Comparison of ENCODE assay signal across 10 cellular contexts in the genomic region with DNA sequence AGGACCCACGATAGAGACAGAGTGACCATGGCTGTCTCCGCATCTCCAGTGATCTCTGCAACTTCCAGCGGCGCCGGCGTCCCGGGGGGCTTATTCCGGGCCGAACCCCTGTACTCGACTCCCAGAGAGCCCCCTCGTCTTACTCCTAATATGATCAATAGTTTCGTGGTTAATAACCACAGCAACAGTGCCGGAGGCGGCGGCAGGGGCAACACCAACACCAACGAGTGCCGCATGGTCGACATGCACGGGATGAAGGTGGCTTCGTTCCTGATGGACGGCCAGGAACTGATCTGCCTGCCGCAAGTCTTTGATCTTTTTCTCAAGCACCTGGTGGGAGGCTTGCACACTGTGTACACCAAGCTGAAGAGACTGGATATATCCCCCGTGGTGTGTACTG. TPM values are rescaled to one million over a fixed set of nuclear protein-coding genes. Genes with fewer than 3 reads are reported as not detected.
A peak's percentile ranks its signal among the peaks of the same experiment; 100 is the strongest.
DNase-seq lines count a peak whose midpoint lies in the region; ATAC-seq and TF ChIP-seq lines count a peak whose summit lies in the region.
"Had no signal": no experiment of that assay in that cellular context is flagged by ENCODE, and none has a peak within 500 bp of the region (broad histone marks: within the 10 kb centered on the region; RNA-seq: fewer than 3 reads in every experiment).

No MANE protein-coding gene starts in this region.

- peak; percentile 18 for ATAC-seq in GM21619 (IDR thresholded peaks at IDR 0.05; ENCODE audit: unreplicated experiment)
- ATAC-seq in Panc1 = no peak
- ATAC-seq in gastrocnemius medialis = no peak
- no peak for ATAC-seq in HG03460 (IDR thresholded peaks at IDR 0.05; ENCODE audit: unreplicated experiment)

- CTCF ChIA-PET in Panc1 (lab: Charles Lee) = no interaction called here

- peaks cover 7% of the 10 kb centered on the region for H3K4me1 Mint-ChIP-seq in glutamatergic neuron (ENCODE audit: low read depth, unreplicated experiment)

- H3K27me3 Mint-ChIP-seq in glutamatergic neuron (ENCODE audit: unreplicated experiment) = no peaks in the 10 kb centered on the region

- H3K4me3 Mint-ChIP-seq in glutamatergic neuron (ENCODE audit: unreplicated experiment) = peak overlapping the region; percentile 93

- H3K4me1 ChIP-seq in Panc1 (ENCODE audit: control insufficient read depth, insufficient read depth, low read length) = no peaks in the 10 kb centered on the region
- peaks cover 0 to 2% of the 10 kb centered on the region in 2 donors for H3K4me1 ChIP-seq in gastrocnemius medialis

- DNase-seq in Panc1 (ENCODE audit: low read depth, low spot score) = no peak
- DNase-seq in glutamatergic neuron = peak; percentile 19
- DNase-seq in gastrocnemius medialis = no peak
- no peak for DNase-seq in EL
- DNase-seq in activated CD4-positive, alpha-beta T cell treated with anti-CD3 and anti-CD28 coated beads for 48 hours = no peak
- no peak for DNase-seq in COLO829 (ENCODE audit: low spot score)
- DNase-seq: NCI-H446 treated with DMSO at 0.1 percent for 48 hours had no signal

- H3K4me3 ChIP-seq in Panc1 (ENCODE audit: low read depth in 2 of 2, low read length in 2 of 2) (peak overlapping the region; percentile 51 to 77), gastrocnemius medialis (peak overlapping the region; percentile 44 to 51 (median 48))

- no peak overlapping the region for H3K27ac Mint-ChIP-seq in glutamatergic neuron (ENCODE audit: unreplicated experiment)

- no peaks in the 10 kb centered on the region for H3K36me3 ChIP-seq in Panc1 (ENCODE audit: control insufficient read depth, insufficient read depth, low read length)
- H3K36me3 ChIP-seq in gastrocnemius medialis = no peaks in the 10 kb centered on the region

- no peaks in the 10 kb centered on the region for H3K36me3 Mint-ChIP-seq in glutamatergic neuron (ENCODE audit: unreplicated experiment)

- BruUV-seq in Panc1 (replicated peaks; lab: Mats Ljungman, UMichigan) = no TSS peak

- in situ Hi-C loops in Panc1 (cut with HindIII; ENCODE audit: low pct_unique_long_range_greater_than_20kb, low sequenced_read_pairs) = no loop called here
- in situ Hi-C loops in gastrocnemius medialis (cut with MboI; ENCODE audit: low sequenced_read_pairs in 4 of 4) = no loop called here

- TF ChIP-seq CTCF in Panc1 (IDR thresholded peaks at IDR 0.05) (no peak), glutamatergic neuron (IDR thresholded peaks at IDR 0.05; ENCODE audit: partially characterized antibody, unreplicated experiment) (no peak), gastrocnemius medialis (IDR thresholded peaks at IDR 0.05 in 4 of 5, conservative IDR thresholded peaks at IDR 0.05 in 1 of 5) (no peak)

- H3K9me3 ChIP-seq in Panc1 (ENCODE audit: control insufficient read depth, insufficient read depth, low read depth, low read length) (no peaks in the 10 kb centered on the region), gastrocnemius medialis (no peaks in the 10 kb centered on the region)

- H3K27me3 ChIP-seq in Panc1 (ENCODE audit: control insufficient read depth, insufficient read depth, low read length) (peaks cover 9% of the 10 kb centered on the region; the same call in 1 of the 2 replicates), gastrocnemius medialis (peaks cover 3 to 25% (median 5%) of the 10 kb centered on the region in 3 donors)

- peaks cover 2% of the 10 kb centered on the region for H3K9me3 Mint-ChIP-seq in glutamatergic neuron (ENCODE audit: unreplicated experiment)

- intact Hi-C loops in Panc1 (cut with micrococcal nuclease; ENCODE audit: unreplicated experiment) = no loop called here
- intact Hi-C loops in gastrocnemius medialis (cut with DNase I; ENCODE audit: low total_unique reads) = no loop called here

- POLR2A ChIA-PET in Panc1 (lab: Charles Lee) = no interaction called here

- H3K27ac ChIP-seq in Panc1 (ENCODE audit: low read length) (no peak overlapping the region), gastrocnemius medialis (no peak overlapping the region)

- TF ChIP-seq POLR2A in gastrocnemius medialis (IDR thresholded peaks at IDR 0.05) = no peak

RNA-seq across cellular contexts. Expression of gene DACH2, which starts 0.3 kb away (rescaled TPM):
- total RNA-seq in Panc1 (2021; ENCODE audit: unreplicated experiment) (0.18 TPM), glutamatergic neuron (ENCODE audit: unreplicated experiment) (1.3 TPM), gastrocnemius medialis (not detected)
- polyA plus RNA-seq in Panc1 (2012; ENCODE audit: insufficient read length) = 0.12 TPM
- total RNA-seq: dermis microvascular lymphatic vessel endothelial cell had no signal
